1 cellular context compared by ENCODE assay signal in the genomic region with DNA sequence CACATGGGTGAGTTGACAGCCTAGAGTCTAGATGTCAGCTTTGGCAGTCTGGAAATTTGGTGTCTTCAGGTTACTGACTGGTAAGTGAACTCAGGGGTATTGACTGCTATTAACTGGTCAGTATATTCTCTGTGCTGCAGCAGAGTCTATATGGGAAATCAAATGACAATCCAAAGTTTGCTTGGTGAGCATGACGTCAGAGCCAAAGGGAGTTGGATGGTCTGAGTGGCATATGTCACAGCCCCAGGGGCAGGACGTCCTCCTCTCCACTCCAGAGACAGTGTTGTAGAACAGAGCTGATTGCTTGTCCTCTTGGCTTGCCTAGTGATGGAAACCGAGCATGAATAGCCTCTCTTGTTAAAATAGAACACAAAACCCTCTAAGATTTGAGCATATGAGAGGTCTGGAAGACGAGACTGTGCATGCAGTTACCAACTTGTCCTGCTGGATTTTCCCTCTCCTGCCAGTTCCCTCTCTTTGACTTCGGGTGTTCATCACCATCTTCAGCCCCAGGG.
TF ChIP-seq lines count a peak whose summit lies in the region.

No MANE protein-coding gene starts in this region.

TF ChIP-seq in HepG2, 621 proteins besides CTCF, POLR2A, EP300 and RAD21 (continued from another document):
- TF ChIP-seq SRF (IDR thresholded peaks at IDR 0.05; ENCODE audit: low read depth, low read length) = no peak
- TF ChIP-seq, protein P1, sequence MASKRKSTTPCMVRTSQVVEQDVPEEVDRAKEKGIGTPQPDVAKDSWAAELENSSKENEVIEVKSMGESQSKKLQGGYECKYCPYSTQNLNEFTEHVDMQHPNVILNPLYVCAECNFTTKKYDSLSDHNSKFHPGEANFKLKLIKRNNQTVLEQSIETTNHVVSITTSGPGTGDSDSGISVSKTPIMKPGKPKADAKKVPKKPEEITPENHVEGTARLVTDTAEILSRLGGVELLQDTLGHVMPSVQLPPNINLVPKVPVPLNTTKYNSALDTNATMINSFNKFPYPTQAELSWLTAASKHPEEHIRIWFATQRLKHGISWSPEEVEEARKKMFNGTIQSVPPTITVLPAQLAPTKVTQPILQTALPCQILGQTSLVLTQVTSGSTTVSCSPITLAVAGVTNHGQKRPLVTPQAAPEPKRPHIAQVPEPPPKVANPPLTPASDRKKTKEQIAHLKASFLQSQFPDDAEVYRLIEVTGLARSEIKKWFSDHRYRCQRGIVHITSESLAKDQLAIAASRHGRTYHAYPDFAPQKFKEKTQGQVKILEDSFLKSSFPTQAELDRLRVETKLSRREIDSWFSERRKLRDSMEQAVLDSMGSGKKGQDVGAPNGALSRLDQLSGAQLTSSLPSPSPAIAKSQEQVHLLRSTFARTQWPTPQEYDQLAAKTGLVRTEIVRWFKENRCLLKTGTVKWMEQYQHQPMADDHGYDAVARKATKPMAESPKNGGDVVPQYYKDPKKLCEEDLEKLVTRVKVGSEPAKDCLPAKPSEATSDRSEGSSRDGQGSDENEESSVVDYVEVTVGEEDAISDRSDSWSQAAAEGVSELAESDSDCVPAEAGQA (IDR thresholded peaks at IDR 0.05; ENCODE audit: low read depth) = no peak
- TF ChIP-seq, protein P1 (CRISPR knock-in tag; IDR thresholded peaks at IDR 0.05; ENCODE audit: borderline replicate concordance) = no peak
- TF ChIP-seq RORA (CRISPR knock-in tag; IDR thresholded peaks at IDR 0.05) = no peak
- TF ChIP-seq ATF7 (IDR thresholded peaks at IDR 0.05) = peak; percentile 57; the same call in 1 of the 2 replicates
- no peak for TF ChIP-seq ATF7 (CRISPR knock-in tag; IDR thresholded peaks at IDR 0.05)
- TF ChIP-seq, protein P2, sequence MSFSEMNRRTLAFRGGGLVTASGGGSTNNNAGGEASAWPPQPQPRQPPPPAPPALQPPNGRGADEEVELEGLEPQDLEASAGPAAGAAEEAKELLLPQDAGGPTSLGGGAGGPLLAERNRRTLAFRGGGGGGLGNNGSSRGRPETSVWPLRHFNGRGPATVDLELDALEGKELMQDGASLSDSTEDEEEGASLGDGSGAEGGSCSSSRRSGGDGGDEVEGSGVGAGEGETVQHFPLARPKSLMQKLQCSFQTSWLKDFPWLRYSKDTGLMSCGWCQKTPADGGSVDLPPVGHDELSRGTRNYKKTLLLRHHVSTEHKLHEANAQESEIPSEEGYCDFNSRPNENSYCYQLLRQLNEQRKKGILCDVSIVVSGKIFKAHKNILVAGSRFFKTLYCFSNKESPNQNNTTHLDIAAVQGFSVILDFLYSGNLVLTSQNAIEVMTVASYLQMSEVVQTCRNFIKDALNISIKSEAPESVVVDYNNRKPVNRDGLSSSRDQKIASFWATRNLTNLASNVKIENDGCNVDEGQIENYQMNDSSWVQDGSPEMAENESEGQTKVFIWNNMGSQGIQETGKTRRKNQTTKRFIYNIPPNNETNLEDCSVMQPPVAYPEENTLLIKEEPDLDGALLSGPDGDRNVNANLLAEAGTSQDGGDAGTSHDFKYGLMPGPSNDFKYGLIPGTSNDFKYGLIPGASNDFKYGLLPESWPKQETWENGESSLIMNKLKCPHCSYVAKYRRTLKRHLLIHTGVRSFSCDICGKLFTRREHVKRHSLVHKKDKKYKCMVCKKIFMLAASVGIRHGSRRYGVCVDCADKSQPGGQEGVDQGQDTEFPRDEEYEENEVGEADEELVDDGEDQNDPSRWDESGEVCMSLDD (CRISPR knock-in tag; IDR thresholded peaks at IDR 0.05; ENCODE audit: borderline replicate concordance) = no peak
- no peak for TF ChIP-seq KDM3A (CRISPR knock-in tag; IDR thresholded peaks at IDR 0.05; ENCODE audit: low read depth)
